Comparison of ENCODE assay signal across 1 cellular context in the genomic region with DNA sequence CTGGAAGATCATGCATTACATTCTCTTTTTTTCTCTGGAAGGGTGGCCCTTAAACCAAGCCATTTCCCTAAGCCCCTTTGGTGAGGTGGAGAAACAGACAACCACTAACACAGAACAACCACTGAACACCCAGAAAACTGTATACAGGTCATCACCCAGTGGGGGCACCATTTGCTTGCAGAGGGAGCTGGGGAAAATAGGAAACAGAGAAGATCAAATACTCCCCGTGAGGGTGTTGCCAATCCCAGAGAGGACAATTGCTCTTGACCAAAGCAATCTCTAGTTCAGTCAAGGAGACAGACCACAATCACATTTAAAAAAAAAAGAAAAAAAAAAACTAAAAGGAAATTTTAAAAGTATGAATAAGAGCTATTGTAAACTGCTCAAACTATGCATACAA.
TF ChIP-seq lines count a peak whose summit lies in the region.

No MANE protein-coding gene starts in this region.

TF ChIP-seq in H1, 55 proteins besides CTCF, POLR2A, EP300 and RAD21 (continued from another document):
- TF ChIP-seq, protein P1, sequence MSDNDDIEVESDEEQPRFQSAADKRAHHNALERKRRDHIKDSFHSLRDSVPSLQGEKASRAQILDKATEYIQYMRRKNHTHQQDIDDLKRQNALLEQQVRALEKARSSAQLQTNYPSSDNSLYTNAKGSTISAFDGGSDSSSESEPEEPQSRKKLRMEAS (IDR thresholded peaks at IDR 0.05) = no peak
- TF ChIP-seq HDAC6 (IDR thresholded peaks at IDR 0.05; ENCODE audit: low read depth, low read length) (no peak), SIN3A (conservative IDR thresholded peaks at IDR 0.05 in 1 of 2, IDR thresholded peaks at IDR 0.05 in 1 of 2; ENCODE audit: low read depth in 1 of 2, low read length in 2 of 2) (no peak), CBX5 (IDR thresholded peaks at IDR 0.05; ENCODE audit: low read depth, low read length) (no peak), RFX5 (IDR thresholded peaks at IDR 0.05; ENCODE audit: borderline replicate concordance, low read depth, low read length) (no peak), SUZ12 (IDR thresholded peaks at IDR 0.05; ENCODE audit: low read length) (no peak), CEBPB (IDR thresholded peaks at IDR 0.05; ENCODE audit: low read depth, low read length) (no peak), NRF1 (IDR thresholded peaks at IDR 0.05; ENCODE audit: low read depth, low read length) (no peak), RNF2 (IDR thresholded peaks at IDR 0.05; ENCODE audit: borderline replicate concordance, low read depth, low read length, missing control alignments, poor library complexity, severe bottlenecking) (no peak), CREB1 (IDR thresholded peaks at IDR 0.05) (no peak)
- TF ChIP-seq, protein P2, sequence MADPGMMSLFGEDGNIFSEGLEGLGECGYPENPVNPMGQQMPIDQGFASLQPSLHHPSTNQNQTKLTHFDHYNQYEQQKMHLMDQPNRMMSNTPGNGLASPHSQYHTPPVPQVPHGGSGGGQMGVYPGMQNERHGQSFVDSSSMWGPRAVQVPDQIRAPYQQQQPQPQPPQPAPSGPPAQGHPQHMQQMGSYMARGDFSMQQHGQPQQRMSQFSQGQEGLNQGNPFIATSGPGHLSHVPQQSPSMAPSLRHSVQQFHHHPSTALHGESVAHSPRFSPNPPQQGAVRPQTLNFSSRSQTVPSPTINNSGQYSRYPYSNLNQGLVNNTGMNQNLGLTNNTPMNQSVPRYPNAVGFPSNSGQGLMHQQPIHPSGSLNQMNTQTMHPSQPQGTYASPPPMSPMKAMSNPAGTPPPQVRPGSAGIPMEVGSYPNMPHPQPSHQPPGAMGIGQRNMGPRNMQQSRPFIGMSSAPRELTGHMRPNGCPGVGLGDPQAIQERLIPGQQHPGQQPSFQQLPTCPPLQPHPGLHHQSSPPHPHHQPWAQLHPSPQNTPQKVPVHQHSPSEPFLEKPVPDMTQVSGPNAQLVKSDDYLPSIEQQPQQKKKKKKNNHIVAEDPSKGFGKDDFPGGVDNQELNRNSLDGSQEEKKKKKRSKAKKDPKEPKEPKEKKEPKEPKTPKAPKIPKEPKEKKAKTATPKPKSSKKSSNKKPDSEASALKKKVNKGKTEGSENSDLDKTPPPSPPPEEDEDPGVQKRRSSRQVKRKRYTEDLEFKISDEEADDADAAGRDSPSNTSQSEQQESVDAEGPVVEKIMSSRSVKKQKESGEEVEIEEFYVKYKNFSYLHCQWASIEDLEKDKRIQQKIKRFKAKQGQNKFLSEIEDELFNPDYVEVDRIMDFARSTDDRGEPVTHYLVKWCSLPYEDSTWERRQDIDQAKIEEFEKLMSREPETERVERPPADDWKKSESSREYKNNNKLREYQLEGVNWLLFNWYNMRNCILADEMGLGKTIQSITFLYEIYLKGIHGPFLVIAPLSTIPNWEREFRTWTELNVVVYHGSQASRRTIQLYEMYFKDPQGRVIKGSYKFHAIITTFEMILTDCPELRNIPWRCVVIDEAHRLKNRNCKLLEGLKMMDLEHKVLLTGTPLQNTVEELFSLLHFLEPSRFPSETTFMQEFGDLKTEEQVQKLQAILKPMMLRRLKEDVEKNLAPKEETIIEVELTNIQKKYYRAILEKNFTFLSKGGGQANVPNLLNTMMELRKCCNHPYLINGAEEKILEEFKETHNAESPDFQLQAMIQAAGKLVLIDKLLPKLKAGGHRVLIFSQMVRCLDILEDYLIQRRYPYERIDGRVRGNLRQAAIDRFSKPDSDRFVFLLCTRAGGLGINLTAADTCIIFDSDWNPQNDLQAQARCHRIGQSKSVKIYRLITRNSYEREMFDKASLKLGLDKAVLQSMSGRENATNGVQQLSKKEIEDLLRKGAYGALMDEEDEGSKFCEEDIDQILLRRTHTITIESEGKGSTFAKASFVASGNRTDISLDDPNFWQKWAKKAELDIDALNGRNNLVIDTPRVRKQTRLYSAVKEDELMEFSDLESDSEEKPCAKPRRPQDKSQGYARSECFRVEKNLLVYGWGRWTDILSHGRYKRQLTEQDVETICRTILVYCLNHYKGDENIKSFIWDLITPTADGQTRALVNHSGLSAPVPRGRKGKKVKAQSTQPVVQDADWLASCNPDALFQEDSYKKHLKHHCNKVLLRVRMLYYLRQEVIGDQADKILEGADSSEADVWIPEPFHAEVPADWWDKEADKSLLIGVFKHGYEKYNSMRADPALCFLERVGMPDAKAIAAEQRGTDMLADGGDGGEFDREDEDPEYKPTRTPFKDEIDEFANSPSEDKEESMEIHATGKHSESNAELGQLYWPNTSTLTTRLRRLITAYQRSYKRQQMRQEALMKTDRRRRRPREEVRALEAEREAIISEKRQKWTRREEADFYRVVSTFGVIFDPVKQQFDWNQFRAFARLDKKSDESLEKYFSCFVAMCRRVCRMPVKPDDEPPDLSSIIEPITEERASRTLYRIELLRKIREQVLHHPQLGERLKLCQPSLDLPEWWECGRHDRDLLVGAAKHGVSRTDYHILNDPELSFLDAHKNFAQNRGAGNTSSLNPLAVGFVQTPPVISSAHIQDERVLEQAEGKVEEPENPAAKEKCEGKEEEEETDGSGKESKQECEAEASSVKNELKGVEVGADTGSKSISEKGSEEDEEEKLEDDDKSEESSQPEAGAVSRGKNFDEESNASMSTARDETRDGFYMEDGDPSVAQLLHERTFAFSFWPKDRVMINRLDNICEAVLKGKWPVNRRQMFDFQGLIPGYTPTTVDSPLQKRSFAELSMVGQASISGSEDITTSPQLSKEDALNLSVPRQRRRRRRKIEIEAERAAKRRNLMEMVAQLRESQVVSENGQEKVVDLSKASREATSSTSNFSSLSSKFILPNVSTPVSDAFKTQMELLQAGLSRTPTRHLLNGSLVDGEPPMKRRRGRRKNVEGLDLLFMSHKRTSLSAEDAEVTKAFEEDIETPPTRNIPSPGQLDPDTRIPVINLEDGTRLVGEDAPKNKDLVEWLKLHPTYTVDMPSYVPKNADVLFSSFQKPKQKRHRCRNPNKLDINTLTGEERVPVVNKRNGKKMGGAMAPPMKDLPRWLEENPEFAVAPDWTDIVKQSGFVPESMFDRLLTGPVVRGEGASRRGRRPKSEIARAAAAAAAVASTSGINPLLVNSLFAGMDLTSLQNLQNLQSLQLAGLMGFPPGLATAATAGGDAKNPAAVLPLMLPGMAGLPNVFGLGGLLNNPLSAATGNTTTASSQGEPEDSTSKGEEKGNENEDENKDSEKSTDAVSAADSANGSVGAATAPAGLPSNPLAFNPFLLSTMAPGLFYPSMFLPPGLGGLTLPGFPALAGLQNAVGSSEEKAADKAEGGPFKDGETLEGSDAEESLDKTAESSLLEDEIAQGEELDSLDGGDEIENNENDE (IDR thresholded peaks at IDR 0.05; ENCODE audit: insufficient replicate concordance, low read length) = no peak
